Comparison of ENCODE assay signal across 13 cellular contexts in the genomic region with DNA sequence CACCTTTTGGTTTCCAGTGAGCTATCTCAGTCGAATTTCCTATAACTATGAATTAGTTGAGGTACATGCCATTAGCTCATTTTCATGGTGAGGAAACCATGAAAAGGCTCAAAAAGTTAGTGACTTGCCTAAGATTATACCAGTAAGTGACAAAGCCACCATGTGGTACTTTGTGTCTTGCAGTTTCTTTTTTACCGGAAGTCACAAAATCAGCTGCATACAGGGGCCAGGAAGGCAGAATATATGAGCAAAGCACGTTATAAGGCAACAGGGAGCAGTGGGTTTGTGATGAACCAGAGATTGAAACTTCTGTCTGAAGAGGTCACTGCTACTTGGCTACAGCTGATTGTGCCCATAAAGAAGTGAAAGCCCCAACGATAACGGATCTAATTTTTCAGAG. TPM values are rescaled to one million over a fixed set of nuclear protein-coding genes. Genes with fewer than 3 reads are reported as not detected.
A peak's percentile ranks its signal among the peaks of the same experiment; 100 is the strongest.
DNase-seq lines count a peak whose midpoint lies in the region; ATAC-seq and TF ChIP-seq lines count a peak whose summit lies in the region.
"Had no signal": no experiment of that assay in that cellular context is flagged by ENCODE, and none has a peak within 500 bp of the region (broad histone marks: within the 10 kb centered on the region; RNA-seq: fewer than 3 reads in every experiment).

No MANE protein-coding gene starts in this region.

- H3K9me3 ChIP-seq in T-helper 17 cell (ENCODE audit: control insufficient read depth, low read length, poor library complexity, severe bottlenecking): no peaks in the 10 kb centered on the region
- H3K9me3 ChIP-seq: left lung, transverse colon had no signal

- CTCF ChIA-PET in GM10248 (lab: Yijun Ruan, JAX): interaction anchor here (0.7 to 3.6 kb wide), 7 partner anchors 8 to 111 kb away, joined by 3 to 28 read pairs (median 4); no protein-coding TSS in a partner anchor

- H3K27me3 Mint-ChIP-seq in T-helper 17 cell: no peaks in the 10 kb centered on the region
- no peaks in the 10 kb centered on the region for H3K27me3 Mint-ChIP-seq in effector memory CD8-positive, alpha-beta T cell

- POLR2A ChIA-PET in GM10248 (lab: Yijun Ruan, JAX): no interaction called here

- H3K4me3 Mint-ChIP-seq in T-helper 17 cell: peak overlapping the region; percentile 78
- peak overlapping the region; percentile 32 to 51 for H3K4me3 Mint-ChIP-seq in effector memory CD8-positive, alpha-beta T cell

- ATAC-seq in T-helper 17 cell: peak; percentile 69
- ATAC-seq in effector memory CD8-positive, alpha-beta T cell (replicated peaks): peak; percentile 82
- no peak for ATAC-seq in left cardiac atrium
- no peak for ATAC-seq in Right ventricle myocardium inferior
- ATAC-seq: left lung had no signal

- intact Hi-C loops in left cardiac atrium (cut with DNase I): no loop called here
- intact Hi-C loops in Right ventricle myocardium inferior (cut with DNase I): no loop called here

- H3K36me3 Mint-ChIP-seq in T-helper 17 cell (ENCODE audit: low read depth): no peaks in the 10 kb centered on the region
- H3K36me3 Mint-ChIP-seq in effector memory CD8-positive, alpha-beta T cell (ENCODE audit: insufficient read depth): peaks cover 2% of the 10 kb centered on the region

- no peak for TF ChIP-seq CTCF in GM10248 (IDR thresholded peaks at IDR 0.05; ENCODE audit: control extremely low read depth, extremely low read depth, low read depth, missing control alignments)

- H3K9me3 Mint-ChIP-seq in effector memory CD8-positive, alpha-beta T cell: no peaks in the 10 kb centered on the region

- peak overlapping the region; percentile 95 for H3K27ac Mint-ChIP-seq in T-helper 17 cell
- peak overlapping the region; percentile 85 to 86 for H3K27ac Mint-ChIP-seq in effector memory CD8-positive, alpha-beta T cell

- peak; percentile 3 for DNase-seq in CD1c-positive myeloid dendritic cell (ENCODE audit: extremely low spot score)
- peak; percentile 21 for DNase-seq in GM10248 (ENCODE audit: extremely low spot score)
- no peak for DNase-seq in T-helper 17 cell
- peak in 1 of 3 experiments; percentile 16 for DNase-seq in effector memory CD8-positive, alpha-beta T cell
- DNase-seq in left cardiac atrium: no peak
- DNase-seq in DMS53 treated with DMSO at 0.1 percent for 48 hours (lab: John Stamatoyannopoulos, UW; ENCODE audit: unreplicated experiment): no peak
- no peak for DNase-seq in Right ventricle myocardium inferior (ENCODE audit: missing footprints)
- DNase-seq in NCI-H526 (lab: John Stamatoyannopoulos, UW): no peak
- DNase-seq: dermis blood vessel endothelial cell, left lung, NCI-H1092, retina, transverse colon had no signal

- H3K4me1 Mint-ChIP-seq in T-helper 17 cell: peaks cover 33% of the 10 kb centered on the region
- peaks cover 7 to 10% of the 10 kb centered on the region in 2 donors for H3K4me1 Mint-ChIP-seq in effector memory CD8-positive, alpha-beta T cell (ENCODE audit: low read depth in 2 of 2)

RNA-seq across cellular contexts. Expression of a gene that starts 50.3 kb away (rescaled TPM):
- total RNA-seq in T-helper 17 cell (10 to 100 TPM in 1 of 2 donors, 1 to 10 TPM in 1; 6.3 to 16.4 TPM), left cardiac atrium (1 to 10 TPM; 5.7 to 6.3 TPM), Right ventricle myocardium inferior (6.3 TPM)

Comparison
In these comparisons a context has a peak if more than half of its experiments do, and no peak if none do; other contexts are left out.
1. DNase-seq: peak in CD1c-positive myeloid dendritic cell (single experiment) and GM10248 (single experiment); none in T-helper 17 cell (0 of 3), left cardiac atrium (single experiment), DMS53 treated with DMSO at 0.1 percent for 48 hours (single experiment), Right ventricle myocardium inferior (single experiment) and NCI-H526 (0 of 2).
2. ATAC-seq: peak in T-helper 17 cell (single experiment) and effector memory CD8-positive, alpha-beta T cell (single experiment); none in left cardiac atrium (0 of 2) and Right ventricle myocardium inferior (single experiment).